28 cellular contexts compared by ENCODE assay signal in the genomic region with DNA sequence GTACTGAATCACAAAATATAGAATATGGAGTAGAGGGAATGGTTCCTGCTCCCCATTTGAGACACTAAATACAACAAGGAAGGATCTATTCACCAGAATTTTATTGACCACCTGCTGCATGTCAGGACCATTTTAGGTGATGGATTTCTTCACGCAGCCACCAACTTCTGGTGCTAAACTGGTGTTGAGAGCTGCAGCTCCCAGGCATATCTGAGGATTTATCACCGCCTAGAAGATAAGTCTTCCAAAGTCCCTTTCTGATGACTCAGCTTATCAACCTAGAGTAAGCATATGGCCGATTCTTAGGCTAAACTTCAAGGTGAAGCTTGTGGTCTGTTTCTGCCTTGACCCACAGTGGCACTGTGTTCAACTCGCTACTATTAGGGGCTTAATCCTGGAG. TPM values are rescaled to one million over a fixed set of nuclear protein-coding genes. Genes with fewer than 3 reads are reported as not detected.
"Had no signal": no experiment of that assay in that cellular context is flagged by ENCODE, and none has a peak within 500 bp of the region (broad histone marks: within the 10 kb centered on the region; RNA-seq: fewer than 3 reads in every experiment).

No MANE protein-coding gene starts in this region.

- H3K9me3 ChIP-seq: body of pancreas, prostate gland, testis had no signal

- H3K4me3 ChIP-seq: body of pancreas, dorsolateral prefrontal cortex, left ventricle myocardium inferior, prostate gland, skin epidermis, testis had no signal

- H3K27me3 ChIP-seq: body of pancreas, dorsolateral prefrontal cortex, testis had no signal

- FAIRE-seq: colon, TTC549 had no signal

- ATAC-seq: body of pancreas; right cardiac atrium; stimulated activated effector memory CD8-positive, alpha-beta T cell treated with anti-CD3 and anti-CD28 coated beads, Interleukin-12 subunit alpha, Interleukin-12 subunit beta, amount 100 ng/mL, for 72 hours had no signal

- DNase-seq: activated B cell treated with CpG ODN at 0.5 μM for 24 hours; activated CD4-positive, alpha-beta memory T cell treated with anti-CD3 and anti-CD28 coated beads for 36 hours; activated CD4-positive, alpha-beta T cell treated with anti-CD3 and anti-CD28 coated beads for 4 hours; activated gamma-delta T cell treated with Interleukin-2 at 50 U/mL for 16 hours; activated T-cell treated with anti-CD3 and anti-CD28 coated beads for 4 hours; amniotic stem cell; body of pancreas; caudate nucleus; dorsolateral prefrontal cortex; endodermal cell; foreskin melanocyte; glutamatergic neuron; kidney glomerular epithelial cell; left ventricle myocardium inferior; right cardiac atrium; stimulated activated CD4-positive, alpha-beta T cell treated with anti-CD3 and anti-CD28 coated beads, Interleukin-15, amount 100 ng/mL, for 24 hours; stimulated activated CD4-positive, alpha-beta T cell treated with anti-CD3 and anti-CD28 coated beads, Interleukin-4, amount 100 ng/mL, for 24 hours; testis had no signal

- H3K4me1 ChIP-seq: left ventricle myocardium inferior, prostate gland, testis had no signal

- H3K27ac ChIP-seq: body of pancreas, dorsolateral prefrontal cortex, epithelial cell of prostate, left ventricle myocardium inferior, prostate gland, skin epidermis, testis had no signal

- H3K36me3 ChIP-seq: left ventricle myocardium inferior, prostate gland had no signal

RNA-seq across cellular contexts. Expression of gene DDI1, which starts 6.7 kb away (rescaled TPM):
- total RNA-seq: activated B cell treated with CpG ODN at 0.5 μM for 24 hours; activated CD4-positive, alpha-beta memory T cell treated with anti-CD3 and anti-CD28 coated beads for 36 hours; activated T-helper 1 cell treated with anti-CD3 and anti-CD28 coated beads, Interleukin-12 subunit alpha, Interleukin-12 subunit beta, Interleukin-2, Interleukin-4 antibody, amounts not matched to agents 30 ng/mL and 10 ng/mL and 1 ng/mL, durations not matched to agents 14 hours and 24 hours and 36 hours; body of pancreas; endodermal cell; left ventricle myocardium inferior; mononuclear cell; osteocyte; right cardiac atrium had no signal
- polyA plus RNA-seq: neural cell, right cardiac atrium had no signal
